14 cellular contexts compared by ENCODE assay signal in the genomic region with DNA sequence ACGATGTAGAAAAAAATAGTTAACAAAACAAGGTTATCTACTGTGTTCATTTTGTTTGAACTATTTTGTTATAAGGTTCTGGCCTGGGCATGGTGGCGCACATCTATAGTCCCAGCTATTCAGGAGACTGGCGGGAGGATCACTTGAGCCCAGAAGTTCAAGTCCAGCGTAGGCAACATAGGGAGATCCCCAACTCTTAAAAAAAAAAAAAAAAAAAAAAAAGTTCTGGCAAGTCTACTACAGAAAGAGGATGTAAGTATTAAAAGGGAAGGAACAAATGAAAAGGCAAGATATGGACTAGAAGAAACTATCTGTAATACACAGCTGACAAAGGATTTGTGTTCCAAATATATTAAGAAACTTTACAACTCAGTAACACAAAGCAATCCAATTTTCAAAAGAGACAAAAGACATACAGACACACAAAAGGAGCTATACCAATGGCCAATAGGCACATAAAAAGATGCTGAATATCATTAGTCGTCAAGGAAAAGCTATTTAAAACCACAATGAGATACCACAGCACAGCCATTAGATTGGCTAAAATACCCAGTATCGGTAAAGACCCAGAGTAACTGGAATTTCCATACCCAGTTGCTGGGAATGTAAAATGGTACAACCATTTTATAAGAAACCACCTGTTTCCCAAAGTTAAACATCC.
DNase-seq lines count a peak whose midpoint lies in the region; ATAC-seq, FAIRE-seq and TF ChIP-seq lines count a peak whose summit lies in the region.
"Had no signal": no experiment of that assay in that cellular context is flagged by ENCODE, and none has a peak within 500 bp of the region (broad histone marks: within the 10 kb centered on the region; RNA-seq: fewer than 3 reads in every experiment).

No MANE protein-coding gene starts in this region.

- CTCF ChIA-PET in activated naive CD4-positive, alpha-beta T cell treated with anti-CD3 and anti-CD28 coated beads, Interleukin-2, amount 10 ng/mL, durations not matched to agents 7 days and 5 days (lab: Charles Lee) = no interaction called here

- ATAC-seq in HG02884 (IDR thresholded peaks at IDR 0.05; ENCODE audit: unreplicated experiment) = peak; percentile 44
- ATAC-seq: psoas muscle, Right ventricle myocardium inferior had no signal

- peaks cover 25% of the 10 kb centered on the region for H3K9me3 Mint-ChIP-seq in activated naive CD4-positive, alpha-beta T cell treated with anti-CD3 and anti-CD28 coated beads, Interleukin-2, amount 10 ng/mL, durations not matched to agents 7 days and 5 days

- peaks cover 17% of the 10 kb centered on the region for H3F3A ChIP-seq in DOHH2 (ENCODE audit: control insufficient read depth, insufficient read depth)

- TF ChIP-seq CTCF in DOHH2 (IDR thresholded peaks at IDR 0.05; ENCODE audit: low read depth, low read length, poor library complexity, severe bottlenecking) = no peak
- no peak for TF ChIP-seq CTCF in OCI-LY3 (IDR thresholded peaks at IDR 0.05; ENCODE audit: low read depth, low read length)

- peaks cover 43% of the 10 kb centered on the region for H3K4me1 Mint-ChIP-seq in activated naive CD4-positive, alpha-beta T cell treated with anti-CD3 and anti-CD28 coated beads, Interleukin-2, amount 10 ng/mL, durations not matched to agents 7 days and 5 days

- peaks cover 91% of the 10 kb centered on the region for H3K4me1 ChIP-seq in DOHH2 (ENCODE audit: control insufficient read depth, low read length)
- H3K4me1 ChIP-seq in OCI-LY3 (ENCODE audit: low read length) = peaks cover 35% of the 10 kb centered on the region
- H3K4me1 ChIP-seq: suprapubic skin had no signal

- peak overlapping the region; percentile 43 for H3K4me3 ChIP-seq in DOHH2 (ENCODE audit: low read length)
- peak overlapping the region; percentile 36 for H3K4me3 ChIP-seq in OCI-LY3 (ENCODE audit: low read length)
- H3K4me3 ChIP-seq: hepatocyte, psoas muscle, suprapubic skin had no signal

- no peak overlapping the region for H3K27ac Mint-ChIP-seq in activated naive CD4-positive, alpha-beta T cell treated with anti-CD3 and anti-CD28 coated beads, Interleukin-2, amount 10 ng/mL, durations not matched to agents 7 days and 5 days

- H3K36me3 ChIP-seq in DOHH2 (ENCODE audit: control insufficient read depth, low read length) (peaks cover under 1% of the 10 kb centered on the region; the same call in 1 of the 2 replicates), OCI-LY3 (replicated peaks; ENCODE audit: low read depth, low read length) (peaks cover 5% of the 10 kb centered on the region)
- H3K36me3 ChIP-seq: suprapubic skin had no signal

- H3K9ac ChIP-seq in OCI-LY3 (ENCODE audit: low read length) = 0 out of 2 replicates have a peak overlapping the region, but pooled peaks have one; percentile 8

- peak overlapping the region; percentile 55 for H3K27ac ChIP-seq in DOHH2 (ENCODE audit: low read depth, low read length)
- peak overlapping the region; percentile 41; the same call in 1 of the 2 replicates for H3K27ac ChIP-seq in OCI-LY3 (ENCODE audit: low read length)
- no peak overlapping the region for H3K27ac ChIP-seq in caudate nucleus (ENCODE audit: low read depth, low read length)
- H3K27ac ChIP-seq: hepatocyte, psoas muscle, suprapubic skin had no signal

- peaks cover 35% of the 10 kb centered on the region for H3K36me3 Mint-ChIP-seq in activated naive CD4-positive, alpha-beta T cell treated with anti-CD3 and anti-CD28 coated beads, Interleukin-2, amount 10 ng/mL, durations not matched to agents 7 days and 5 days

- H3K79me2 ChIP-seq in DOHH2 (ENCODE audit: control insufficient read depth, low read length) (peaks cover 89% of the 10 kb centered on the region), OCI-LY3 (ENCODE audit: low read length) (peaks cover 86% of the 10 kb centered on the region)

- no peaks in the 10 kb centered on the region for H3K27me3 Mint-ChIP-seq in activated naive CD4-positive, alpha-beta T cell treated with anti-CD3 and anti-CD28 coated beads, Interleukin-2, amount 10 ng/mL, durations not matched to agents 7 days and 5 days

- FAIRE-seq in GM19239 (lab: Jason Lieb, UNC) = peak; percentile 74

- H3K9me3 ChIP-seq in DOHH2 (ENCODE audit: control insufficient read depth, insufficient read depth, low read length) (peaks cover 8% of the 10 kb centered on the region; the same call in 1 of the 2 replicates), OCI-LY3 (ENCODE audit: insufficient read depth, low read length) (peaks cover 5% of the 10 kb centered on the region)
- H3K9me3 ChIP-seq: psoas muscle, suprapubic skin had no signal

- peak overlapping the region; percentile 61 for H3K4me2 ChIP-seq in DOHH2 (ENCODE audit: low read length)
- H3K4me2 ChIP-seq in OCI-LY3 (ENCODE audit: low read length) = peak overlapping the region; percentile 66
- H3K4me2 ChIP-seq: hepatocyte had no signal

- no peak for DNase-seq in GM19239 (ENCODE audit: insufficient read length, low spot score)
- DNase-seq in caudate nucleus (lab: John Stamatoyannopoulos, UW) = no peak
- no peak for DNase-seq in NCI-H187 treated with DMSO at 0.1 percent for 48 hours (lab: John Stamatoyannopoulos, UW)
- no peak for DNase-seq in stimulated activated CD4-positive, alpha-beta T cell treated with anti-CD3 and anti-CD28 coated beads, Interleukin-1b, Interleukin-23, amount 100 ng/mL, for 48 hours
- no peak for DNase-seq in activated naive CD4-positive, alpha-beta T cell treated with anti-CD3 and anti-CD28 coated beads, Interleukin-2, amount 10 ng/mL, durations not matched to agents 7 days and 5 days
- DNase-seq: DMS79 treated with DMSO at 0.1 percent for 48 hours; psoas muscle; stimulated activated CD4-positive, alpha-beta T cell treated with anti-CD3 and anti-CD28 coated beads, Interleukin-4, amount 100 ng/mL, for 1 hour had no signal

- H3K4me3 Mint-ChIP-seq in activated naive CD4-positive, alpha-beta T cell treated with anti-CD3 and anti-CD28 coated beads, Interleukin-2, amount 10 ng/mL, durations not matched to agents 7 days and 5 days = no peak overlapping the region

- no peak overlapping the region for H2AFZ ChIP-seq in OCI-LY3 (ENCODE audit: low read depth, low read length)
- H2AFZ ChIP-seq: hepatocyte had no signal

- H3K9me2 ChIP-seq in DOHH2 (replicated peaks; ENCODE audit: control insufficient read depth, low read length) = no peaks in the 10 kb centered on the region

- H3K27me3 ChIP-seq in DOHH2 (ENCODE audit: control insufficient read depth, low read length) = no peaks in the 10 kb centered on the region
- no peaks in the 10 kb centered on the region for H3K27me3 ChIP-seq in OCI-LY3 (ENCODE audit: low read depth, low read length)
- H3K27me3 ChIP-seq: hepatocyte, suprapubic skin had no signal

- 0 out of 2 replicates have a peak, but pooled peaks cover 4% of the 10 kb centered on the region for H4K20me1 ChIP-seq in DOHH2 (ENCODE audit: control insufficient read depth, insufficient read depth, low read depth, low read length)
- peaks cover 19% of the 10 kb centered on the region for H4K20me1 ChIP-seq in OCI-LY3 (ENCODE audit: insufficient read depth, low read length)
